ENCODE assay signal across 8 cellular contexts in the genomic region with DNA sequence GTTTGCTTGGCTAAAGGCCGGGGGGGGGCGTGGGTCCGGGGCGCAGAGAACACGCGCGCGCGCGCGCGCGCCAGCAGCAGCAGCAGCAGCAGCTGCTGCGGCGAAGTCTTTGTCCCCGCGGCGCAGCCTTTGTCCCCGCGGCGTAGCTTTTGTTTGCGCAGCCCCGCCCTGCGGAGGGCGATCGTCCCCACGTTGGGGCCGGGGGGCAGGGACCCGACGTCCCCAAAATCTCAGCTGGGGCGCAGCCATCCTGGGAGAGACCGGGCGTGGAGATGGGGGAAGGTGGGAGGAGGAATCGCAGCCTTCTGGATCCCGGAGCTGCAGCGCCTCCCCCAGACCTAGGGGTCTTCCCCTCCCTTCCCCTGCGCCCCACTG.
DNase-seq lines count a peak whose midpoint lies in the region; ATAC-seq, FAIRE-seq and TF ChIP-seq lines count a peak whose summit lies in the region.

No MANE protein-coding gene starts in this region.

- H3K4me1 ChIP-seq in BE2C (no peaks in the 10 kb centered on the region), keratinocyte (ENCODE audit: control insufficient read depth, extremely low read depth, insufficient read depth, low read length) (no peaks in the 10 kb centered on the region)

- H3K4me2 ChIP-seq in keratinocyte (ENCODE audit: control insufficient read depth, extremely low read depth, insufficient read depth, low read depth, low read length): peak overlapping the region; percentile 78

- no peaks in the 10 kb centered on the region for H3K9me1 ChIP-seq in keratinocyte (ENCODE audit: control insufficient read depth, extremely low read depth, insufficient read depth, low read length)

- no peaks in the 10 kb centered on the region for H4K20me1 ChIP-seq in keratinocyte (ENCODE audit: control insufficient read depth, extremely low read depth, insufficient read depth, low read length)

- H3K4me1 Mint-ChIP-seq in brain: peaks cover 16% of the 10 kb centered on the region
- H3K4me1 Mint-ChIP-seq in stimulated activated naive CD8-positive, alpha-beta T cell treated with anti-CD3 and anti-CD28 coated beads, Interleukin-15, amount 100 ng/mL, for 72 hours: no peaks in the 10 kb centered on the region

- peak overlapping the region; percentile 77 to 84 (median 80) for H3K4me3 Mint-ChIP-seq in brain
- H3K4me3 Mint-ChIP-seq in stimulated activated naive CD8-positive, alpha-beta T cell treated with anti-CD3 and anti-CD28 coated beads, Interleukin-15, amount 100 ng/mL, for 72 hours: peak overlapping the region; percentile 74 to 86

- H3K9ac ChIP-seq in keratinocyte (ENCODE audit: control insufficient read depth, extremely low read depth, insufficient read depth, low read length): peak overlapping the region; percentile 33

- dilution Hi-C loops in keratinocyte (cut with MboI; ENCODE audit: extremely low pct_ligation_motif_present, low sequenced_read_pairs): no loop called here

- H3K4me3 ChIP-seq in BE2C (ENCODE audit: low read depth, low read length) (peak overlapping the region; percentile 48), keratinocyte (ENCODE audit: control insufficient read depth in 2 of 3, extremely low read depth in 1 of 3, insufficient read depth in 2 of 3, low read depth in 1 of 3, low read length in 3 of 3) (peak overlapping the region; percentile 54 to 67 (median 57))

- ATAC-seq in stimulated activated naive CD8-positive, alpha-beta T cell treated with anti-CD3 and anti-CD28 coated beads, Interleukin-15, amount 100 ng/mL, for 72 hours: peak; percentile 10
- ATAC-seq in HG03457 (IDR thresholded peaks at IDR 0.05; ENCODE audit: unreplicated experiment) (no peak), GM21515 (IDR thresholded peaks at IDR 0.05; ENCODE audit: unreplicated experiment) (no peak), esophagus mucosa (no peak)

- no peak for DNase-seq in BE2C
- peak; percentile 22 for DNase-seq in MV-4-11 (lab: John Stamatoyannopoulos, UW)
- no peak for DNase-seq in keratinocyte (ENCODE audit: low read depth, low spot score)
- no peak for DNase-seq in stimulated activated naive CD8-positive, alpha-beta T cell treated with anti-CD3 and anti-CD28 coated beads, Interleukin-15, amount 100 ng/mL, for 72 hours

- H3K36me3 ChIP-seq in BE2C (no peaks in the 10 kb centered on the region), keratinocyte (ENCODE audit: control insufficient read depth in 2 of 2, extremely low read depth in 1 of 2, insufficient read depth in 2 of 2, low read length in 2 of 2) (no peaks in the 10 kb centered on the region)

- FAIRE-seq in keratinocyte (lab: Jason Lieb, UNC): no peak

- no peaks in the 10 kb centered on the region for H3K79me2 ChIP-seq in keratinocyte (ENCODE audit: control insufficient read depth, insufficient read depth, low read length)

- peak overlapping the region; percentile 78 for H2AFZ ChIP-seq in keratinocyte (ENCODE audit: control insufficient read depth, low read length)

- TF ChIP-seq CTCF in BE2C (IDR thresholded peaks at IDR 0.05; ENCODE audit: low read depth, low read length) (no peak), brain (conservative IDR thresholded peaks at IDR 0.05) (no peak), keratinocyte (optimal IDR thresholded peaks at IDR 0.05 in 1 of 3, IDR thresholded peaks at IDR 0.05 in 1 of 3, conservative IDR thresholded peaks at IDR 0.05 in 1 of 3; ENCODE audit: extremely low read depth in 1 of 3, insufficient read depth in 2 of 3, low read length in 3 of 3) (no peak)

- H3K36me3 Mint-ChIP-seq in brain: no peaks in the 10 kb centered on the region

- no peaks in the 10 kb centered on the region for H3K9me3 Mint-ChIP-seq in brain
- H3K9me3 Mint-ChIP-seq in stimulated activated naive CD8-positive, alpha-beta T cell treated with anti-CD3 and anti-CD28 coated beads, Interleukin-15, amount 100 ng/mL, for 72 hours: no peaks in the 10 kb centered on the region

- no peak overlapping the region for H3K27ac ChIP-seq in keratinocyte (ENCODE audit: control insufficient read depth, insufficient read depth, low read length)

- H3K27me3 ChIP-seq in BE2C (no peaks in the 10 kb centered on the region), keratinocyte (ENCODE audit: control insufficient read depth, extremely low read depth, insufficient read depth, low read length) (peaks cover 33% of the 10 kb centered on the region)

- H3K9me3 ChIP-seq in BE2C: no peaks in the 10 kb centered on the region
- H3K9me3 ChIP-seq in keratinocyte (ENCODE audit: control insufficient read depth, low read depth, low read length): no peaks in the 10 kb centered on the region

- no peaks in the 10 kb centered on the region for H3K27me3 Mint-ChIP-seq in brain
- H3K27me3 Mint-ChIP-seq in stimulated activated naive CD8-positive, alpha-beta T cell treated with anti-CD3 and anti-CD28 coated beads, Interleukin-15, amount 100 ng/mL, for 72 hours: peaks cover 12% of the 10 kb centered on the region

- peak overlapping the region; percentile 35 to 97 (median 93) for H3K27ac Mint-ChIP-seq in brain
- H3K27ac Mint-ChIP-seq in stimulated activated naive CD8-positive, alpha-beta T cell treated with anti-CD3 and anti-CD28 coated beads, Interleukin-15, amount 100 ng/mL, for 72 hours: no peak overlapping the region

Comparison
In these comparisons a context has a peak if more than half of its experiments do, and no peak if none do; other contexts are left out.
1. H3K27ac Mint-ChIP-seq: peak in brain (5 of 5); none in stimulated activated naive CD8-positive, alpha-beta T cell treated with anti-CD3 and anti-CD28 coated beads, Interleukin-15, amount 100 ng/mL, for 72 hours (0 of 2).